Comparison of ENCODE assay signal across 8 cellular contexts in genomic region chr10:62373995-62374861, GRCh38. TPM values are rescaled to one million over a fixed set of nuclear protein-coding genes. Genes with fewer than 3 reads are reported as not detected.
DNase-seq lines count a peak whose midpoint lies in the region; ATAC-seq and TF ChIP-seq lines count a peak whose summit lies in the region.

A gene with protein sequence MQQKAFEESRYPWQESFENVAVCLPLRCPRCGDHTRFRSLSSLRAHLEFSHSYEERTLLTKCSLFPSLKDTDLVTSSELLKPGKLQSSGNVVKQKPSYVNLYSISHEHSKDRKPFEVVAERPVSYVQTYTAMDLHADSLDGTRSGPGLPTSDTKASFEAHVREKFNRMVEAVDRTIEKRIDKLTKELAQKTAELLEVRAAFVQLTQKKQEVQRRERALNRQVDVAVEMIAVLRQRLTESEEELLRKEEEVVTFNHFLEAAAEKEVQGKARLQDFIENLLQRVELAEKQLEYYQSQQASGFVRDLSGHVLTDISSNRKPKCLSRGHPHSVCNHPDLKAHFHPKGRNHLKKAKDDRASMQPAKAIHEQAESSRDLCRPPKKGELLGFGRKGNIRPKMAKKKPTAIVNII (plus strand): TSS chr10:62374369. CDS start chr10:62376194, 1,825 bp downstream.

- peak within 1 kb of the TSS; percentile 53 for H3K27ac ChIP-seq in CD4-positive, CD25-positive, alpha-beta regulatory T cell (ENCODE audit: insufficient read depth, low read length, poor library complexity, severe bottlenecking)
- H3K27ac ChIP-seq in HUES6 (ENCODE audit: low read depth, low read length) (no peak within 1 kb of the TSS), lung (ENCODE audit: low read depth in 1 of 2, low read length in 1 of 2) (no peak within 1 kb of the TSS)

- H3K4me3 ChIP-seq in CD4-positive, CD25-positive, alpha-beta regulatory T cell (ENCODE audit: low read depth, low read length) = peak within 1 kb of the TSS; percentile 86
- peak within 1 kb of the TSS; percentile 59 for H3K4me3 ChIP-seq in HUES6 (ENCODE audit: low read depth, low read length)
- peak within 1 kb of the TSS; percentile 65 for H3K4me3 ChIP-seq in lung

- H3K9me3 Mint-ChIP-seq in CD4-positive, CD25-positive, alpha-beta regulatory T cell = peaks cover 0 to 1% (median 0%) of the 10 kb centered on the region in 7 donors
- H3K9me3 Mint-ChIP-seq in activated CD4-positive, alpha-beta T cell treated with anti-CD3 and anti-CD28 coated beads, Interleukin-2, amount 10 ng/mL, durations not matched to agents 24 days and 14 days = no peaks in the 10 kb centered on the region

- H3K27me3 Mint-ChIP-seq in CD4-positive, CD25-positive, alpha-beta regulatory T cell = peaks cover 16% of the 10 kb centered on the region
- peaks cover 40% of the 10 kb centered on the region for H3K27me3 Mint-ChIP-seq in activated CD4-positive, alpha-beta T cell treated with anti-CD3 and anti-CD28 coated beads, Interleukin-2, amount 10 ng/mL, durations not matched to agents 24 days and 14 days

- peak within 1 kb of the TSS; percentile 84 to 98 (median 90) for H3K4me3 Mint-ChIP-seq in CD4-positive, CD25-positive, alpha-beta regulatory T cell
- H3K4me3 Mint-ChIP-seq in activated CD4-positive, alpha-beta T cell treated with anti-CD3 and anti-CD28 coated beads, Interleukin-2, amount 10 ng/mL, durations not matched to agents 24 days and 14 days = peak within 1 kb of the TSS; percentile 84

- no peaks in the 10 kb centered on the region for H3K36me3 ChIP-seq in CD4-positive, CD25-positive, alpha-beta regulatory T cell (ENCODE audit: control insufficient read depth, insufficient read depth, low read length)
- H3K36me3 ChIP-seq in HUES6 (ENCODE audit: control insufficient read depth, insufficient read depth, low read length) (no peaks in the 10 kb centered on the region), lung (ENCODE audit: control insufficient read depth in 2 of 2, insufficient read depth in 2 of 2, low read length in 2 of 2) (no peaks in the 10 kb centered on the region)

- ATAC-seq in CD4-positive, CD25-positive, alpha-beta regulatory T cell (ENCODE audit: low read depth in 2 of 2) = peak; percentile 65 to 72
- ATAC-seq in lung (ENCODE audit: insufficient read depth, low FRiP score) = peak; percentile 76
- no peak for ATAC-seq in HG02852 (IDR thresholded peaks at IDR 0.05; ENCODE audit: unreplicated experiment)

- peaks cover 13 to 36% (median 21%) of the 10 kb centered on the region in 4 donors for H3K4me1 Mint-ChIP-seq in CD4-positive, CD25-positive, alpha-beta regulatory T cell
- peaks cover 6% of the 10 kb centered on the region for H3K4me1 Mint-ChIP-seq in activated CD4-positive, alpha-beta T cell treated with anti-CD3 and anti-CD28 coated beads, Interleukin-2, amount 10 ng/mL, durations not matched to agents 24 days and 14 days

- H3K9me3 ChIP-seq in CD4-positive, CD25-positive, alpha-beta regulatory T cell (ENCODE audit: control insufficient read depth in 2 of 2, low read length in 2 of 2) = no peaks in the 10 kb centered on the region
- H3K9me3 ChIP-seq in HUES6 (ENCODE audit: control insufficient read depth, insufficient read depth, low read depth, low read length) = no peaks in the 10 kb centered on the region
- peaks cover 0 to 4% of the 10 kb centered on the region in 2 donors for H3K9me3 ChIP-seq in lung (ENCODE audit: control insufficient read depth in 2 of 2, insufficient read depth in 1 of 2, low read length in 1 of 2)

- TF ChIP-seq CTCF in lung (IDR thresholded peaks at IDR 0.05; ENCODE audit: control extremely low read depth, extremely low read depth) = no peak

- no peak within 1 kb of the TSS for H3K9ac ChIP-seq in HUES6 (ENCODE audit: low read length)

- H3K36me3 Mint-ChIP-seq in CD4-positive, CD25-positive, alpha-beta regulatory T cell = no peaks in the 10 kb centered on the region
- H3K36me3 Mint-ChIP-seq in activated CD4-positive, alpha-beta T cell treated with anti-CD3 and anti-CD28 coated beads, Interleukin-2, amount 10 ng/mL, durations not matched to agents 24 days and 14 days (ENCODE audit: low read depth) = no peaks in the 10 kb centered on the region

- DNase-seq in CD4-positive, CD25-positive, alpha-beta regulatory T cell = peak; percentile 33 to 49 (median 47)
- peak; percentile 76 for DNase-seq in activated CD4-positive, alpha-beta T cell treated with anti-CD3 and anti-CD28 coated beads, Interleukin-2, amount 10 ng/mL, durations not matched to agents 24 days and 14 days
- DNase-seq in ecto neural progenitor cell (ENCODE audit: low spot score) (peak; percentile 79), lung (ENCODE audit: low spot score) (no peak), OCI-M1 (lab: John Stamatoyannopoulos, UW) (no peak)
- DNase-seq in stimulated activated CD8-positive, alpha-beta memory T cell treated with anti-CD3 and anti-CD28 coated beads, Interleukin-15, amount 100 ng/mL, for 4 hours (ENCODE audit: low read depth in 2 of 2) = peak; percentile 8 to 12

- peak within 1 kb of the TSS; percentile 27 to 86 (median 81) for H3K27ac Mint-ChIP-seq in CD4-positive, CD25-positive, alpha-beta regulatory T cell
- H3K27ac Mint-ChIP-seq in activated CD4-positive, alpha-beta T cell treated with anti-CD3 and anti-CD28 coated beads, Interleukin-2, amount 10 ng/mL, durations not matched to agents 24 days and 14 days = no peak within 1 kb of the TSS

- WGBS in lung, 2 donors = 1 to 2% methylated on average over 60 to 73 of the region's 73 CpGs

- peaks cover 23% of the 10 kb centered on the region for H3K4me1 ChIP-seq in CD4-positive, CD25-positive, alpha-beta regulatory T cell (ENCODE audit: control insufficient read depth, insufficient read depth, low read length, poor library complexity, severe bottlenecking)
- H3K4me1 ChIP-seq in HUES6 (ENCODE audit: control insufficient read depth, insufficient read depth, low read length) = 0 out of 2 replicates have a peak, but pooled peaks cover 3% of the 10 kb centered on the region
- no peaks in the 10 kb centered on the region for H3K4me1 ChIP-seq in lung (ENCODE audit: control insufficient read depth in 2 of 2, insufficient read depth in 2 of 2, low read length in 2 of 2)

- intact Hi-C loops in activated CD4-positive, alpha-beta T cell treated with anti-CD3 and anti-CD28 coated beads, Interleukin-2, amount 10 ng/mL, durations not matched to agents 24 days and 14 days (cut with micrococcal nuclease) = loop anchor here (5.0 kb wide), 1 partner anchor 893 kb away; no protein-coding TSS in a partner anchor

- no peaks in the 10 kb centered on the region for H3K27me3 ChIP-seq in CD4-positive, CD25-positive, alpha-beta regulatory T cell (ENCODE audit: control insufficient read depth, insufficient read depth, low read length)
- peaks cover 44% of the 10 kb centered on the region for H3K27me3 ChIP-seq in HUES6 (ENCODE audit: control insufficient read depth, insufficient read depth, low read length)
- H3K27me3 ChIP-seq in lung (ENCODE audit: control insufficient read depth, insufficient read depth) = no peaks in the 10 kb centered on the region

RNA-seq across cellular contexts. Expression of the gene that starts here (rescaled TPM):
- total RNA-seq in CD4-positive, CD25-positive, alpha-beta regulatory T cell = 13.8 TPM
- polyA plus RNA-seq in CD4-positive, CD25-positive, alpha-beta regulatory T cell = 1 to 10 TPM; 6.2 to 8.0 (median 7.1) TPM
- total RNA-seq in activated CD4-positive, alpha-beta T cell treated with anti-CD3 and anti-CD28 coated beads, Interleukin-2, amount 10 ng/mL, durations not matched to agents 24 days and 14 days = not detected in 2 replicates
- total RNA-seq in lung = 1 to 10 TPM in 1 of 2 donors, under 1 TPM in 1; 0.80 to 2.4 TPM
- 1 to 10 TPM in 1 of 2 donors, under 1 TPM in 1; 0.88 to 1.5 TPM for polyA plus RNA-seq in lung

Comparison
In these comparisons a context has a peak if more than half of its experiments do, and no peak if none do; other contexts are left out.
1. Peak in DNase-seq in activated CD4-positive, alpha-beta T cell treated with anti-CD3 and anti-CD28 coated beads, Interleukin-2, amount 10 ng/mL, durations not matched to agents 24 days and 14 days; RNA of the gene not detected or under 1 TPM.
2. DNase-seq: peak in CD4-positive, CD25-positive, alpha-beta regulatory T cell (3 of 3), ecto neural progenitor cell (single experiment) and stimulated activated CD8-positive, alpha-beta memory T cell treated with anti-CD3 and anti-CD28 coated beads, Interleukin-15, amount 100 ng/mL, for 4 hours (2 of 2); none in lung (single experiment) and OCI-M1 (single experiment).
3. Peak in every context shown above with its lines, with median percentiles within 50 percentile points of each other: H3K4me3 ChIP-seq.